In genomic region chr5:175878544-175879438, GRCh38 we compare ENCODE assay signal across 1 cellular context.
A peak's percentile ranks its signal among the peaks of the same experiment; 100 is the strongest.
TF ChIP-seq lines count a peak whose summit lies in the region.

No MANE protein-coding gene starts in this region.

TF ChIP-seq in K562, 482 proteins besides CTCF, POLR2A, EP300 and RAD21 (continues in another document):
- TF ChIP-seq ZNF121 (CRISPR knock-in tag; conservative IDR thresholded peaks at IDR 0.05): no peak
- peak; percentile 61 to 75 for TF ChIP-seq E2F6 (IDR thresholded peaks at IDR 0.05; ENCODE audit: borderline replicate concordance in 1 of 2, extremely low read depth in 1 of 2, insufficient read depth in 1 of 2, insufficient read length in 1 of 2, low read depth in 1 of 2, low read length in 1 of 2, poor library complexity in 1 of 2, severe bottlenecking in 1 of 2)
- TF ChIP-seq BRD9 (IDR thresholded peaks at IDR 0.05; ENCODE audit: low read depth, partially characterized antibody): no peak
- no peak for TF ChIP-seq CC2D1A (IDR thresholded peaks at IDR 0.05)
- TF ChIP-seq YY1 (IDR thresholded peaks at IDR 0.05; ENCODE audit: borderline replicate concordance in 1 of 3, control insufficient read depth in 1 of 3, extremely low read depth in 1 of 3, insufficient read depth in 3 of 3, insufficient read length in 1 of 3, insufficient replicate concordance in 2 of 3, low read depth in 1 of 3, low read length in 2 of 3): peak in 1 of 3 experiments; percentile 9
- no peak for TF ChIP-seq AFF4 (CRISPR knock-in tag; IDR thresholded peaks at IDR 0.05)
- peak; percentile 46 for TF ChIP-seq HMGN3 (IDR thresholded peaks at IDR 0.05; ENCODE audit: borderline replicate concordance, extremely low read depth, insufficient read length, low read depth, low read length)
- TF ChIP-seq SFPQ (IDR thresholded peaks at IDR 0.05; ENCODE audit: low read depth, low read length): no peak
- TF ChIP-seq E2F3 (CRISPR knock-in tag; IDR thresholded peaks at IDR 0.05): 0 out of 2 replicates have a peak, but pooled peaks have one; percentile 13
- peak; percentile 49; the same call in 1 of the 2 replicates for TF ChIP-seq MYC (IDR thresholded peaks at IDR 0.05; ENCODE audit: low read depth, low read length)
- no peak for TF ChIP-seq MYC (CRISPR knock-in tag; IDR thresholded peaks at IDR 0.05; ENCODE audit: borderline replicate concordance, low read depth)
- TF ChIP-seq ZNF408 (CRISPR knock-in tag; IDR thresholded peaks at IDR 0.05; ENCODE audit: low read depth): no peak
- TF ChIP-seq MGA (IDR thresholded peaks at IDR 0.05): peak; percentile 46
- TF ChIP-seq PREB (CRISPR knock-in tag; IDR thresholded peaks at IDR 0.05): no peak
- peak in 1 of 2 experiments; percentile 22; a peak in 1 of 4 replicates for TF ChIP-seq MAZ (CRISPR knock-in tag; conservative IDR thresholded peaks at IDR 0.05 in 1 of 2, IDR thresholded peaks at IDR 0.05 in 1 of 2)
- TF ChIP-seq ZKSCAN1 (IDR thresholded peaks at IDR 0.05; ENCODE audit: low read depth, low read length): peak; percentile 91
- TF ChIP-seq SMC3 (conservative IDR thresholded peaks at IDR 0.05; ENCODE audit: insufficient read depth, low read depth, low read length): no peak
- no peak for TF ChIP-seq ARHGAP35 (IDR thresholded peaks at IDR 0.05; ENCODE audit: partially characterized antibody)
- no peak for TF ChIP-seq CREB3 (tag; conservative IDR thresholded peaks at IDR 0.05; ENCODE audit: low read depth)
- TF ChIP-seq GATA2 (CRISPR knock-in tag; IDR thresholded peaks at IDR 0.05): peak; percentile 91
- TF ChIP-seq GATAD2B (IDR thresholded peaks at IDR 0.05; ENCODE audit: borderline replicate concordance): no peak
- no peak for TF ChIP-seq SUPT5H (IDR thresholded peaks at IDR 0.05)
- no peak for TF ChIP-seq CREB3L1 (IDR thresholded peaks at IDR 0.05; ENCODE audit: borderline replicate concordance, low read depth)
- peak; percentile 41; the same call in 1 of the 2 replicates for TF ChIP-seq VEZF1 (CRISPR knock-in tag; IDR thresholded peaks at IDR 0.05)
- TF ChIP-seq PKNOX1 (IDR thresholded peaks at IDR 0.05): peak; percentile 30; the same call in 1 of the 2 replicates
- TF ChIP-seq SRSF7 (optimal IDR thresholded peaks at IDR 0.05; ENCODE audit: low read depth, low read length): no peak
